17 cellular contexts compared by ENCODE assay signal in the genomic region with DNA sequence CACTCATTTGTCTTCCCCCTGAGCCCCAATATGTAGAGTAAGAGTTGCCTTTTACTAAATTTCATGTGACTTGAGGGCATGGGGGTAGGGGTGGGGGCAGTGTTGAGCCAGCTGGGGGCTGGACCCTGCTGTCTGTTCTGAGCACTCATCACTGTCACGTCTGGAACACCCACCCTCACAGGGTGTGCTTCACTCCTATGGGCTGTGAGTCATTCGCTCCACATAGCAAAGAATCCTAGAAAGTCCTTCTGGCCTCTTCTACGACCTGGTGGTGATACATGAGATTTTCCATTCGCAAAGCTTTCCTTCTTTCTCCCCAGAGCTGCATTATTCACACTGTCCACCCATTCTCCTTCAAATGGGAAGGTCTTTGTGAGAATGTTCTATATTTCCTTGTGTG. TPM values are rescaled to one million over a fixed set of nuclear protein-coding genes. Genes with fewer than 3 reads are reported as not detected.
DNase-seq lines count a peak whose midpoint lies in the region; ATAC-seq and TF ChIP-seq lines count a peak whose summit lies in the region.
"Had no signal": no experiment of that assay in that cellular context is flagged by ENCODE, and none has a peak within 500 bp of the region (broad histone marks: within the 10 kb centered on the region; RNA-seq: fewer than 3 reads in every experiment).

No MANE protein-coding gene starts in this region.

- intact Hi-C loops in body of pancreas (cut with DNase I), result no loop called here

- 79 to 83% methylated on average over 4 of the region's 4 CpGs for WGBS in body of pancreas, 2 donors

- no peak for TF ChIP-seq POLR2A in body of pancreas (IDR thresholded peaks at IDR 0.05)

- DNase-seq in DMS 273 (lab: John Stamatoyannopoulos, UW; ENCODE audit: unreplicated experiment) (peak; percentile 22), DMS 273 treated with DMSO at 0.1 percent for 48 hours (lab: John Stamatoyannopoulos, UW) (no peak), MG63 (peak; percentile 36), choroid plexus epithelial cell (ENCODE audit: low read depth) (peak; percentile 86), non-pigmented ciliary epithelial cell (ENCODE audit: low read depth) (peak; percentile 47), body of pancreas (no peak), MV-4-11 (lab: John Stamatoyannopoulos, UW) (no peak)
- DNase-seq in effector CD4-positive, alpha-beta T cell, result no peak
- DNase-seq: activated T-cell treated with anti-CD3 and anti-CD28 coated beads, Interleukin-2, amount 50 U/mL, for 72 hours; DMS79; gastrocnemius medialis; NCI-H446; pancreas; stimulated activated CD4-positive, alpha-beta T cell treated with anti-CD3 and anti-CD28 coated beads, Interleukin-2, amount 100 ng/mL, for 24 hours had no signal

- ATAC-seq in body of pancreas, result no peak
- ATAC-seq: gastrocnemius medialis, pancreas, Right ventricle myocardium inferior had no signal

- H3K36me3 ChIP-seq in MG63, result no peaks in the 10 kb centered on the region
- H3K36me3 ChIP-seq in body of pancreas (replicated peaks in 1 of 2; ENCODE audit: insufficient read depth in 1 of 2, low read depth in 2 of 2), result no peaks in the 10 kb centered on the region
- H3K36me3 ChIP-seq: gastrocnemius medialis, pancreas had no signal

- no peak overlapping the region for H3K27ac ChIP-seq in body of pancreas
- H3K27ac ChIP-seq: 22Rv1, gastrocnemius medialis, pancreas had no signal

- H3K27me3 ChIP-seq in MG63, result no peaks in the 10 kb centered on the region
- no peaks in the 10 kb centered on the region for H3K27me3 ChIP-seq in body of pancreas
- H3K27me3 ChIP-seq: gastrocnemius medialis, pancreas had no signal

- no peaks in the 10 kb centered on the region for H3K4me1 ChIP-seq in body of pancreas
- H3K4me1 ChIP-seq: gastrocnemius medialis, pancreas had no signal

- peak; percentile 53 for TF ChIP-seq CTCF in choroid plexus epithelial cell (conservative IDR thresholded peaks at IDR 0.05; ENCODE audit: low read depth, low read length)
- TF ChIP-seq CTCF in body of pancreas (IDR thresholded peaks at IDR 0.05), result no peak

- H3K4me3 ChIP-seq in MG63, result no peak overlapping the region
- H3K4me3 ChIP-seq in choroid plexus epithelial cell (ENCODE audit: low read depth, low read length), result no peak overlapping the region
- no peak overlapping the region for H3K4me3 ChIP-seq in body of pancreas
- H3K4me3 ChIP-seq: gastrocnemius medialis, lung, pancreas had no signal

- no peaks in the 10 kb centered on the region for H3K9me3 ChIP-seq in MG63
- no peaks in the 10 kb centered on the region for H3K9me3 ChIP-seq in body of pancreas
- H3K9me3 ChIP-seq: gastrocnemius medialis, pancreas had no signal

RNA-seq across cellular contexts. Expression of a gene that starts 43.6 kb away (rescaled TPM):
- total RNA-seq in MG63 (2014; rRNA removed; shearing (Covaris generic); ENCODE audit: low replicate concordance), result 28.8 and 29.0 TPM in 2 replicates
- 10 to 100 TPM; 14.8 to 20.2 TPM for total RNA-seq in body of pancreas

RNA-seq across cellular contexts. Expression of a gene that starts 49.1 kb away (rescaled TPM):
- not detected in 2 replicates for total RNA-seq in MG63 (2014; rRNA removed; shearing (Covaris generic); ENCODE audit: low replicate concordance)
- total RNA-seq in body of pancreas, result 1 to 10 TPM; 2.0 to 3.4 TPM
- total RNA-seq: activated T-cell treated with anti-CD3 and anti-CD28 coated beads, Interleukin-2, amount 50 U/mL, for 72 hours had no signal

Comparison
In these comparisons a context has a peak if more than half of its experiments do, and no peak if none do; other contexts are left out.
1. DNase-seq: peak in DMS 273 (single experiment), MG63 (single experiment), choroid plexus epithelial cell (single experiment) and non-pigmented ciliary epithelial cell (single experiment); none in DMS 273 treated with DMSO at 0.1 percent for 48 hours (single experiment), body of pancreas (0 of 4), effector CD4-positive, alpha-beta T cell (single experiment) and MV-4-11 (single experiment).